8 cellular contexts compared by ENCODE assay signal in the genomic region with DNA sequence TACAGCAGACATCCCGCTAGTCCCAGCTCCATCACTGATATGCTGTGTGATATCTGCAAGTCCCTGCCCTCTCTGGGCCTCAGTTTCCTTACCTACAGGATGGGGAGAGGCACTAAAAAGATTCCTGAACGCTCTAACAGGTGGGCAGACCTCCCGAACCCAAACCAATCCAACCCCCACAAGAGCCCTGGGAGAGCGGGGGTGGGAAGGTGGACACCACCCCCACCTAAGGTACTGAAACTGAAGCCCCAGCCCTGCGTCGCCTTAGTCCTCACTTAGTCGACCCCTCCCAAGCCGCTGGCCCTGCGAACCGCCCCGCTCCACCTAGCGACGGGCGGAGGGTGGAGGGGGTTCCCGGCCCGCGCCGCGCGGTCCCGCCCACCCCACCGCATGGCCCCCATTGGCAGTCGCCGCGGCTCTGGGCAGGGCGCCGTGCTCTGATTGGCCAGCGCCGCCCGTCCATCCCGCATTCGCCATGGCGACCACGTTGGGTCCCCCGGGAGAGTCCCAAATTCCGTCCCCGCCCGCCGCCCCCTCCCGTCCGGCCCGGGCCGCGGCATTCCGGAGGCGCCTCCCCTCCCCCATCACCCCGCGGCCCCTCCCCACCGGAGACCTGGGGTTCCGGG. TPM values are rescaled to one million over a fixed set of nuclear protein-coding genes. Genes with fewer than 3 reads are reported as not detected.
A peak's percentile ranks its signal among the peaks of the same experiment; 100 is the strongest.
DNase-seq lines count a peak whose midpoint lies in the region; ATAC-seq and TF ChIP-seq lines count a peak whose summit lies in the region.

No MANE protein-coding gene starts in this region.

- peaks cover 0 to 2% of the 10 kb centered on the region in 2 donors for H3K36me3 Mint-ChIP-seq in CD4-positive, alpha-beta memory T cell

- H3K27me3 Mint-ChIP-seq in CD4-positive, alpha-beta memory T cell, result no peaks in the 10 kb centered on the region

- H3K27me3 ChIP-seq in CD4-positive, alpha-beta memory T cell (ENCODE audit: insufficient read depth, low read length), result no peaks in the 10 kb centered on the region
- peaks cover 67% of the 10 kb centered on the region for H3K27me3 ChIP-seq in OCI-LY3 (ENCODE audit: low read depth, low read length)
- peaks cover 10% of the 10 kb centered on the region for H3K27me3 ChIP-seq in mucosa of stomach (ENCODE audit: control insufficient read depth, insufficient read depth, low read length)

- H3K79me2 ChIP-seq in OCI-LY3 (ENCODE audit: low read length), result no peaks in the 10 kb centered on the region

- CTCF ChIA-PET in CD4-positive, alpha-beta memory T cell (lab: Charles Lee; ENCODE audit: partially characterized antibody), result interaction anchor here (1.9 to 2.1 kb wide), 2 partner anchors 16 kb away, joined by 11 to 20 read pairs; no protein-coding TSS in a partner anchor

- POLR2A ChIA-PET in CD4-positive, alpha-beta memory T cell (lab: Charles Lee; ENCODE audit: partially characterized antibody), result interaction anchor here (0.9 to 3.7 kb wide), 7 partner anchors 10 to 200 kb away, joined by 4 to 31 read pairs (median 4); a partner anchor contains a TSS

- H3K4me2 ChIP-seq in OCI-LY3 (ENCODE audit: low read length), result peak overlapping the region; percentile 100

- H4K20me1 ChIP-seq in OCI-LY3 (ENCODE audit: insufficient read depth, low read length), result peaks cover 37% of the 10 kb centered on the region

- H3K4me1 ChIP-seq in CD4-positive, alpha-beta memory T cell (ENCODE audit: insufficient read depth, low read length), result peaks cover 76% of the 10 kb centered on the region
- H3K4me1 ChIP-seq in OCI-LY3 (ENCODE audit: low read length) (peaks cover 36% of the 10 kb centered on the region), mucosa of stomach (ENCODE audit: control insufficient read depth, insufficient read depth, low read length) (peaks cover 18% of the 10 kb centered on the region)

- H3K9ac ChIP-seq in OCI-LY3 (ENCODE audit: low read length) (peak overlapping the region; percentile 69), mucosa of stomach (ENCODE audit: low read length) (peak overlapping the region; percentile 69)

- TF ChIP-seq POLR2A in erythroblast (IDR thresholded peaks at IDR 0.05; ENCODE audit: low read length), result no peak

- ATAC-seq in GM19452 (IDR thresholded peaks at IDR 0.05; ENCODE audit: unreplicated experiment), result peak; percentile 64
- peak; percentile 49 for ATAC-seq in HG03571 (IDR thresholded peaks at IDR 0.05; ENCODE audit: unreplicated experiment)

- intact Hi-C loops in CD4-positive, alpha-beta memory T cell (cut with micrococcal nuclease), result loop anchor here (1.0 to 5.0 kb wide), 5 partner anchors 49 to 235 kb away; a partner anchor contains a TSS

- peak overlapping the region; percentile 64; the same call in 1 of the 2 replicates for H2AFZ ChIP-seq in OCI-LY3 (ENCODE audit: low read depth, low read length)

- peak; percentile 89 to 95 (median 93) for DNase-seq in CD4-positive, alpha-beta memory T cell
- DNase-seq in activated T-cell treated with anti-CD3 and anti-CD28 coated beads for 4 hours (peak; percentile 86), erythroblast (lab: John Stamatoyannopoulos, UW) (peak; percentile 87 to 91)
- DNase-seq in stimulated activated CD8-positive, alpha-beta memory T cell treated with anti-CD3 and anti-CD28 coated beads, Interleukin-4, amount 100 ng/mL, for 24 hours (ENCODE audit: low read depth), result peak; percentile 93

- H3K9me3 ChIP-seq in CD4-positive, alpha-beta memory T cell (ENCODE audit: control insufficient read depth in 1 of 2, low read length in 2 of 2), result no peaks in the 10 kb centered on the region
- H3K9me3 ChIP-seq in OCI-LY3 (ENCODE audit: insufficient read depth, low read length) (no peaks in the 10 kb centered on the region), mucosa of stomach (ENCODE audit: control insufficient read depth, low read length) (no peaks in the 10 kb centered on the region)

- peaks cover 60 to 76% (median 69%) of the 10 kb centered on the region in 4 donors for H3K4me1 Mint-ChIP-seq in CD4-positive, alpha-beta memory T cell

- H3K27ac Mint-ChIP-seq in CD4-positive, alpha-beta memory T cell, result peak overlapping the region; percentile 96 to 99 (median 98)

- no peak for TF ChIP-seq CTCF in OCI-LY3 (IDR thresholded peaks at IDR 0.05; ENCODE audit: low read depth, low read length)

- peak overlapping the region; percentile 80 to 91 (median 83) for H3K4me3 Mint-ChIP-seq in CD4-positive, alpha-beta memory T cell

- H3K27ac ChIP-seq in CD4-positive, alpha-beta memory T cell (ENCODE audit: low read depth, low read length), result peak overlapping the region; percentile 92
- H3K27ac ChIP-seq in OCI-LY3 (ENCODE audit: low read length), result peak overlapping the region; percentile 65

- H3K9me3 Mint-ChIP-seq in CD4-positive, alpha-beta memory T cell, result peaks cover 0 to 2% (median 0%) of the 10 kb centered on the region in 8 donors

- H3K36me3 ChIP-seq in CD4-positive, alpha-beta memory T cell (ENCODE audit: insufficient read depth, low read length), result no peaks in the 10 kb centered on the region
- H3K36me3 ChIP-seq in OCI-LY3 (replicated peaks; ENCODE audit: low read depth, low read length), result no peaks in the 10 kb centered on the region
- H3K36me3 ChIP-seq in mucosa of stomach (ENCODE audit: control insufficient read depth, insufficient read depth, low read length), result no peaks in the 10 kb centered on the region

- peak overlapping the region in 1 of 2 donors; percentile 51 for H3K4me3 ChIP-seq in CD4-positive, alpha-beta memory T cell (ENCODE audit: low read length in 2 of 2)
- H3K4me3 ChIP-seq in OCI-LY3 (ENCODE audit: low read length) (peak overlapping the region; percentile 92), mucosa of stomach (ENCODE audit: low read length) (peak overlapping the region; percentile 54)

RNA-seq across cellular contexts. Expression of a gene that starts 0.6 kb away (rescaled TPM):
- 1 to 10 TPM; 4.7 to 5.4 TPM for total RNA-seq in CD4-positive, alpha-beta memory T cell
- polyA plus RNA-seq in CD4-positive, alpha-beta memory T cell, result 1 to 10 TPM; 1.2 to 9.9 TPM

RNA-seq across cellular contexts. Expression of a gene that starts 6.7 kb away (rescaled TPM):
- total RNA-seq in CD4-positive, alpha-beta memory T cell, result 1 to 10 TPM; 1.5 to 3.0 TPM
- polyA plus RNA-seq in CD4-positive, alpha-beta memory T cell, result 1 to 10 TPM; 2.3 to 3.8 TPM

RNA-seq across cellular contexts. Expression of a gene that starts 49.5 kb away (rescaled TPM):
- 1 to 10 TPM; 2.8 to 3.0 TPM for total RNA-seq in CD4-positive, alpha-beta memory T cell
- 1 to 10 TPM; 1.7 to 2.7 TPM for polyA plus RNA-seq in CD4-positive, alpha-beta memory T cell
